ENCODE assay signal across 1 cellular context in genomic region chrX:145817666-145818521, GRCh38.
TF ChIP-seq lines count a peak whose summit lies in the region.

Gene SLITRK2 (plus strand): TSS chrX:145817829. CDS start chrX:145822426, 4,597 bp downstream.

TF ChIP-seq in SK-N-SH treated with all-trans-retinoic acid at 6 μM for 48 hours, 23 proteins besides CTCF, POLR2A, EP300 and RAD21 (continued from another document):
- TF ChIP-seq PATZ1 (CRISPR knock-in tag; IDR thresholded peaks at IDR 0.05; ENCODE audit: borderline replicate concordance) (no peak), ZFP30 (CRISPR knock-in tag; IDR thresholded peaks at IDR 0.05) (no peak), BACH2 (CRISPR knock-in tag; IDR thresholded peaks at IDR 0.05; ENCODE audit: borderline replicate concordance) (no peak), ZNF565 (CRISPR knock-in tag; conservative IDR thresholded peaks at IDR 0.05; ENCODE audit: low read depth) (no peak), ISL1 (CRISPR knock-in tag; IDR thresholded peaks at IDR 0.05) (no peak), TSHZ2 (CRISPR knock-in tag; IDR thresholded peaks at IDR 0.05) (no peak), TOX (CRISPR knock-in tag; IDR thresholded peaks at IDR 0.05; ENCODE audit: borderline replicate concordance) (no peak)
